Comparison of ENCODE assay signal across 22 cellular contexts in the genomic region with DNA sequence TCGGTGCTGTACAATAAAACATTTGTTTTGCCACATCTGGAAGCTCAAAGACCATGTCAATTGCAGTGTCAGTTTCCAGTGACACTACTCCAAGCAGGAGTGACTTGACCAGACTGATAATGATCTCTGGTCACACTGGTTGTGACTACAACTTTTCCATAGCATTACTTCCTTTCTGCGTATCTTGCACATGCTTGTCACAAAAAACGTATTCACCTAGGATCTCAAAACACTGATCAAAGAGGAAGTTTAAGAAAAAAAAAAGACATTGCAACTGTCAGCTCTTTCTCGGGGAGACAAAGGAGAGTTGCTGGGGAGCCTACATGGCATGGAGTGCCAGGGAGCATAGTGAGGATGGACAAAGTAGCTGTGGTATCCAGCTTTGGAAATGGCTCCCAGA.
"Had no signal": no experiment of that assay in that cellular context is flagged by ENCODE, and none has a peak within 500 bp of the region (broad histone marks: within the 10 kb centered on the region; RNA-seq: fewer than 3 reads in every experiment).

No MANE protein-coding gene starts in this region.

- DNase-seq: colonic mucosa; dorsolateral prefrontal cortex; effector memory CD4-positive, alpha-beta T cell; gastrocnemius medialis; heart right ventricle; hypothalamus; kidney glomerular epithelial cell; mesendoderm; naive B cell; posterior cingulate gyrus; sigmoid colon; stimulated activated CD4-positive, alpha-beta T cell treated with anti-CD3 and anti-CD28 coated beads, Interleukin-2, amount 100 ng/mL, for 24 hours; stimulated activated CD4-positive, alpha-beta T cell treated with anti-CD3 and anti-CD28 coated beads, Interleukin-4, amount 100 ng/mL, for 4 hours; stimulated activated naive CD4-positive, alpha-beta T cell; stomach; substantia nigra; transverse colon had no signal

- H3K9me3 ChIP-seq: colonic mucosa, gastrocnemius medialis, sigmoid colon, thoracic aorta, transverse colon had no signal

- H3K36me3 ChIP-seq: colonic mucosa, gastrocnemius medialis, heart right ventricle, sigmoid colon, stomach, thoracic aorta, transverse colon had no signal

- H3K27ac ChIP-seq: colonic mucosa, dorsolateral prefrontal cortex, gastrocnemius medialis, heart right ventricle, sigmoid colon, skin epidermis, stomach, thoracic aorta, transverse colon had no signal

- H3K4me1 ChIP-seq: colonic mucosa, gastrocnemius medialis, heart right ventricle, sigmoid colon, stomach, transverse colon had no signal

- ATAC-seq: esophagus mucosa, gastrocnemius medialis, heart right ventricle had no signal

- H3K27me3 ChIP-seq: colonic mucosa, gastrocnemius medialis, heart right ventricle, sigmoid colon, stomach, transverse colon had no signal

- FAIRE-seq: endometrium, islet of Langerhans had no signal

- H3K4me3 ChIP-seq: colonic mucosa, dorsolateral prefrontal cortex, gastrocnemius medialis, heart right ventricle, sigmoid colon, skin epidermis, stomach, thoracic aorta, transverse colon had no signal
